Comparison of ENCODE assay signal across 21 cellular contexts in the genomic region with DNA sequence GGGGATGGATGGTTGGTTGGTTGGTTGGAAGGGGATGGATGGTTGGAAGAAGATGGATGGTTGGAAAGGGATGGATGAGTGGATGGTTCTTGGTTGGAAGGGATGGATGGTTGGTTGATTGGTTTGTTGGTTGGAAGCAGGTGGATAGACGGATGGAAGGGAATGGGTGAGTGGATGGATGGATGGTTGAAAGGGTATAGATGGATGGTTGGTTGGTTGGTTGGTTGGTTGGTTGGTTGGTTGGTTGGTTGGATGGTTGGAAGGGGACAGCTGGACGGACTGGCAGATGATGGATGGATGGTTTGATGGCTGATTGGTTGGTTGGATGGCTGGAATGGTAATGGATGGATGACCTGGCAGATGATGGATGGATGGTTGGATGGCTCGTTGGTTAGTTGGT. TPM values are rescaled to one million over a fixed set of nuclear protein-coding genes. Genes with fewer than 3 reads are reported as not detected.
"Had no signal": no experiment of that assay in that cellular context is flagged by ENCODE, and none has a peak within 500 bp of the region (broad histone marks: within the 10 kb centered on the region; RNA-seq: fewer than 3 reads in every experiment).

No MANE protein-coding gene starts in this region.

- H3K27me3 ChIP-seq: brain microvascular endothelial cell, foreskin keratinocyte, pancreas, tibial nerve, uterus had no signal

- H3K4me3 ChIP-seq: pancreas, tibial nerve, uterus had no signal

- ATAC-seq: foreskin keratinocyte; pancreas; SK-N-SH treated with all-trans-retinoic acid at 6 μM for 48 hours; stimulated activated effector memory CD8-positive, alpha-beta T cell treated with anti-CD3 and anti-CD28 coated beads, Interleukin-12 subunit alpha, Interleukin-12 subunit beta, amount 100 ng/mL, for 72 hours had no signal

- H3K27me3 Mint-ChIP-seq: activated B cell treated with CpG ODN at 0.5 μM for 24 hours; dendritic cell treated with granulocyte-macrophage colony-stimulating factor and Interleukin-4, amounts not matched to agents 40 ng/mL and 50 ng/mL, for 4 days had no signal

- H3K36me3 ChIP-seq: uterus had no signal

- H3K27ac ChIP-seq: brain microvascular endothelial cell, foreskin keratinocyte, pancreas, tibial nerve, uterus had no signal

- H3K4me3 Mint-ChIP-seq: activated B cell treated with CpG ODN at 0.5 μM for 24 hours; dendritic cell treated with granulocyte-macrophage colony-stimulating factor and Interleukin-4, amounts not matched to agents 40 ng/mL and 50 ng/mL, for 4 days; stimulated activated effector memory CD8-positive, alpha-beta T cell treated with anti-CD3 and anti-CD28 coated beads, Interleukin-12 subunit alpha, Interleukin-12 subunit beta, amount 100 ng/mL, for 72 hours had no signal

- DNase-seq: activated B cell treated with CpG ODN at 0.5 μM for 24 hours; activated CD4-positive, alpha-beta T cell treated with anti-CD3 and anti-CD28 coated beads for 48 hours; activated naive CD4-positive, alpha-beta T cell treated with anti-CD3 and anti-CD28 coated beads, Interleukin-2, amount 50 U/mL, for 16 hours; activated T-cell treated with anti-CD3 and anti-CD28 coated beads for 4 hours; brain microvascular endothelial cell; effector memory CD4-positive, alpha-beta T cell; foreskin keratinocyte; glutamatergic neuron; hypothalamus; mesendoderm; pancreas; stimulated activated CD4-positive, alpha-beta T cell treated with anti-CD3 and anti-CD28 coated beads, Interleukin-1b, Interleukin-23, amount 100 ng/mL, for 48 hours; substantia nigra; uterus had no signal

- H3K9me3 ChIP-seq: pancreas, tibial nerve, uterus had no signal

- H3K4me1 ChIP-seq: foreskin keratinocyte, pancreas, tibial nerve, uterus had no signal

- H3K27ac Mint-ChIP-seq: activated B cell treated with CpG ODN at 0.5 μM for 24 hours; dendritic cell treated with granulocyte-macrophage colony-stimulating factor and Interleukin-4, amounts not matched to agents 40 ng/mL and 50 ng/mL, for 4 days; stimulated activated effector memory CD8-positive, alpha-beta T cell treated with anti-CD3 and anti-CD28 coated beads, Interleukin-12 subunit alpha, Interleukin-12 subunit beta, amount 100 ng/mL, for 72 hours had no signal

RNA-seq across cellular contexts. Expression of gene HSH2D, which starts 11.8 kb away (rescaled TPM):
- total RNA-seq: cerebellum had no signal

RNA-seq across cellular contexts. Expression of gene CIB3, which starts 41.7 kb away (rescaled TPM):
- total RNA-seq: activated B cell treated with CpG ODN at 0.5 μM for 24 hours; cerebellum; foreskin keratinocyte; liver; pancreas; T-helper 1 cell treated with Interleukin-12 subunit alpha and Interleukin-12 subunit beta and Interleukin-4 antibody, amounts not matched to agents 30 ng/mL and 1 ng/mL, for 36 hours; tibial nerve; uterus had no signal
